1 cellular context compared by ENCODE assay signal in the genomic region with DNA sequence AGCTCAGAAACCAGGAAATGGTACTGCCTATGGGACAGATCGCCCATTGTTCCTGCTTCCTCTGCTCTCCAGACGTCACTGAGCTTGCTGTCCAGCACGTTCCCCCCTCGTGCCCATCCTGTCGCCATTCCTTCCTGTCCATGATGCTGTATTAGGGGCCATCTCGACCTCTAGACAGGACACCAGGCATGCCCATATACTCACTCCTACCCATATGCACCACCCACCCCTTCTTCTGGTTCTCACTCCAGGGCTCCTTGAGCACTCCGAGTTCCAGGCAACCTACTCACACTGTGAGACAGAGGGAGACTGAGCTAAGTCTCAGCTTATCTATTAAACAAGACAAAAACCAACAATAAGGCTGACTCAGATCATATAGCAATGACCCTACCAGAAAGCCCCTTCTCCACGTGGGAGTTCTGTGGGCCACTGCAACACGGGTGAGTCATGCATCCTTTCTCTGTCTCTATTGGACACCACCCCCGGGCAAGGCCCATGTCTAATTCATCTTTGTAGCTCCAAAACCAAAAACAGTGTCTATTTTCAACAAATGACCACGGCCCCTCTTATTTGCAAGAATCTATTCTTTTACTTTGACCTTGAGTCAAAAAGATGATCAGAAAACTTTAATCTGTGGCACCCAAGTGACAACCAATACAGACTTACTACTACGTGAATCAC.
TF ChIP-seq lines count a peak whose summit lies in the region.

No MANE protein-coding gene starts in this region.

TF ChIP-seq in endothelial cell of umbilical vein, 7 proteins besides CTCF, POLR2A, EP300 and RAD21 (continued from another document):
- TF ChIP-seq EZH2 (IDR thresholded peaks at IDR 0.05; ENCODE audit: borderline replicate concordance, low read depth, low read length, severe bottlenecking), result no peak
- TF ChIP-seq FOS (IDR thresholded peaks at IDR 0.05; ENCODE audit: borderline replicate concordance, insufficient read depth, low read length), result peak; percentile 96
- TF ChIP-seq, protein P1, sequence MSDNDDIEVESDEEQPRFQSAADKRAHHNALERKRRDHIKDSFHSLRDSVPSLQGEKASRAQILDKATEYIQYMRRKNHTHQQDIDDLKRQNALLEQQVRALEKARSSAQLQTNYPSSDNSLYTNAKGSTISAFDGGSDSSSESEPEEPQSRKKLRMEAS (IDR thresholded peaks at IDR 0.05; ENCODE audit: insufficient read depth, insufficient read length), result peak; percentile 65
TF ChIP-seq in endothelial cell of umbilical vein: peak in this region for 5.
